Comparison of ENCODE assay signal across 25 cellular contexts in genomic region chr12:65540140-65540539, GRCh38.
DNase-seq lines count a peak whose midpoint lies in the region; ATAC-seq, FAIRE-seq and TF ChIP-seq lines count a peak whose summit lies in the region.
"Had no signal": no experiment of that assay in that cellular context is flagged by ENCODE, and none has a peak within 500 bp of the region (broad histone marks: within the 10 kb centered on the region; RNA-seq: fewer than 3 reads in every experiment).

No MANE protein-coding gene starts in this region.

- POLR2A ChIA-PET in A549 (lab: Yijun Ruan, JAX) = no interaction called here
- POLR2A ChIA-PET in GM12878 (lab: Charles Lee) = no interaction called here

- DNase-seq in A172 (ENCODE audit: low spot score) (peak; percentile 33), A549 (ENCODE audit: low read depth in 1 of 2, low spot score in 1 of 2) (no peak), LHCN-M2 (ENCODE audit: low read depth) (peak; percentile 43), GM12878 (ENCODE audit: low read depth, low spot score) (no peak), superior temporal gyrus (ENCODE audit: extremely low spot score) (no peak), NCI-H2029 (lab: John Stamatoyannopoulos, UW) (no peak)
- DNase-seq: AML-193; C1 segment of cervical spinal cord; Calu3; CD8-positive, alpha-beta T cell; EL; HFFc6; IMR-90; MM.1S; NCI-H1048; NCI-H1436; NCI-H187 treated with DMSO at 0.1 percent for 48 hours; NCI-H226; NCI-H524; NCI-H774; NK-92 treated with Interleukin-12 subunit alpha and Interleukin-12 subunit beta, amount 100 ng/mL, for 24 hours; T-helper 17 cell had no signal

- H2AFZ ChIP-seq in GM12878 (ENCODE audit: control insufficient read depth, low read depth, low read length) = no peak overlapping the region

- FAIRE-seq in A549 (lab: Jason Lieb, UNC) (no peak), GM12878 (lab: Jason Lieb, UNC) (no peak)
- FAIRE-seq: H54, HTR-8/SVneo had no signal

- H3K27ac ChIP-seq in A549 (no peak overlapping the region), GM12878 (ENCODE audit: control insufficient read depth, insufficient read depth) (no peak overlapping the region)

- 63% methylated on average over 1 of the region's 1 CpG for WGBS in A549 (ENCODE audit: missing lambda C conversion rate)
- 0% methylated on average over 1 of the region's 1 CpG for WGBS in GM12878 (ENCODE audit: insufficient coverage, insufficient replicate concordance, low lambda C conversion rate, missing lambda C conversion rate)

- BruUV-seq in GM12878 (replicated peaks; lab: Mats Ljungman, UMichigan) = no TSS peak

- ATAC-seq in A549 (no peak), GM12878 (no peak), HG03097 (IDR thresholded peaks at IDR 0.05; ENCODE audit: low FRiP score, unreplicated experiment) (no peak)
- ATAC-seq: CD8-positive, alpha-beta T cell; T-helper 17 cell had no signal

- no peak for TF ChIP-seq POLR2A in A549 (IDR thresholded peaks at IDR 0.05; ENCODE audit: low read length)
- no peak for TF ChIP-seq POLR2A in GM12878 (IDR thresholded peaks at IDR 0.05; ENCODE audit: low read depth, low read length)

- CTCF ChIA-PET in A549 (lab: Yijun Ruan, JAX) (interaction anchor here (1.5 kb wide), 1 partner anchor 16 kb away, joined by 4 read pairs; no protein-coding TSS in a partner anchor), GM12878 (lab: Yijun Ruan, JAX) (interaction anchor here (1.7 kb wide), 1 partner anchor 17 kb away, joined by 5 read pairs; no protein-coding TSS in a partner anchor)

- intact Hi-C loops in GM12878 (cut with micrococcal nuclease; ENCODE audit: unreplicated experiment) = no loop called here

- H3K4me2 ChIP-seq in A549 (no peak overlapping the region), GM12878 (ENCODE audit: control insufficient read depth, insufficient read depth) (no peak overlapping the region)

- TF ChIP-seq CTCF in A549 (IDR thresholded peaks at IDR 0.05) (no peak), GM12878 (IDR thresholded peaks at IDR 0.05 in 2 of 3, conservative IDR thresholded peaks at IDR 0.05 in 1 of 3; ENCODE audit: control insufficient read depth in 2 of 3, extremely low read depth in 1 of 3, insufficient read depth in 1 of 3, low read depth in 3 of 3, low read length in 3 of 3) (no peak)

- in situ Hi-C loops in GM12878 (cut with MboI) = no loop called here

- SMC1A ChIA-PET in GM12878 (lab: Charles Lee; ENCODE audit: uncharacterized antibody, unreplicated experiment) = no interaction called here

- no peaks in the 10 kb centered on the region for H3K27me3 ChIP-seq in GM12878 (replicated peaks in 1 of 2; ENCODE audit: control insufficient read depth in 2 of 2, insufficient read depth in 2 of 2, low read length in 1 of 2)

- H3K4me3 ChIP-seq in A549 (no peak overlapping the region), GM12878 (no peak overlapping the region)

- no peak for TF ChIP-seq RAD21 in A549 (conservative IDR thresholded peaks at IDR 0.05 in 1 of 2, IDR thresholded peaks at IDR 0.05 in 1 of 2)
- TF ChIP-seq RAD21 in GM12878 (IDR thresholded peaks at IDR 0.05; ENCODE audit: insufficient read depth, low read depth, low read length) = no peak

- no peaks in the 10 kb centered on the region for H3K79me2 ChIP-seq in GM12878 (ENCODE audit: control insufficient read depth, insufficient read depth, low read length)

- H3K9me3 ChIP-seq in A549 = peaks cover 42% of the 10 kb centered on the region
- no peaks in the 10 kb centered on the region; the same call in 2 of the 3 replicates for H3K9me3 ChIP-seq in GM12878 (replicated peaks; ENCODE audit: control insufficient read depth, insufficient read depth, low read length)

- RAD21 ChIA-PET in GM12878 (lab: Charles Lee; ENCODE audit: unreplicated experiment) = no interaction called here

- no peaks in the 10 kb centered on the region for H3K36me3 ChIP-seq in GM12878 (ENCODE audit: control insufficient read depth in 2 of 2, insufficient read depth in 2 of 2, low read length in 1 of 2)

- H3K4me1 ChIP-seq in A549 = peaks cover 21% of the 10 kb centered on the region
- no peaks in the 10 kb centered on the region for H3K4me1 ChIP-seq in GM12878 (ENCODE audit: control insufficient read depth, insufficient read depth, low read length)

- no peaks in the 10 kb centered on the region for H4K20me1 ChIP-seq in GM12878 (ENCODE audit: control insufficient read depth, insufficient read depth)

- TF ChIP-seq EP300 in A549 (IDR thresholded peaks at IDR 0.05) (no peak), GM12878 (IDR thresholded peaks at IDR 0.05; ENCODE audit: borderline replicate concordance in 1 of 2, control insufficient read depth in 1 of 2, low read depth in 2 of 2, low read length in 2 of 2) (no peak)

- H3K9ac ChIP-seq in GM12878 (ENCODE audit: control insufficient read depth, insufficient read depth, low read length) = no peak overlapping the region

TF ChIP-seq in A549, 52 proteins besides CTCF, POLR2A, EP300 and RAD21:
- TF ChIP-seq SREBF2 (IDR thresholded peaks at IDR 0.05) (no peak), CHD2 (IDR thresholded peaks at IDR 0.05; ENCODE audit: low read length, partially characterized antibody) (no peak), CEBPB (IDR thresholded peaks at IDR 0.05) (no peak), FOXS1 (CRISPR knock-in tag; IDR thresholded peaks at IDR 0.05) (peak; percentile 88; the same call in 1 of the 2 replicates), ZFP36 (IDR thresholded peaks at IDR 0.05; ENCODE audit: borderline replicate concordance, partially characterized antibody) (no peak), HEYL (CRISPR knock-in tag; IDR thresholded peaks at IDR 0.05) (no peak), RARB (CRISPR knock-in tag; IDR thresholded peaks at IDR 0.05) (no peak)
TF ChIP-seq in A549: peak in this region for 1.

TF ChIP-seq in GM12878, 131 proteins besides CTCF, POLR2A, EP300 and RAD21:
- TF ChIP-seq YBX1 (IDR thresholded peaks at IDR 0.05) (no peak), CBX5 (IDR thresholded peaks at IDR 0.05; ENCODE audit: low read depth) (0 out of 2 replicates have a peak, but pooled peaks have one; percentile 58)

Comparison
In these comparisons a context has a peak if more than half of its experiments do, and no peak if none do; other contexts are left out.
1. DNase-seq: peak in A172 (single experiment) and LHCN-M2 (single experiment); none in A549 (0 of 2), GM12878 (single experiment), superior temporal gyrus (single experiment) and NCI-H2029 (single experiment).